ENCODE assay signal across 8 cellular contexts in genomic region chr16:73068546-73069401, GRCh38. TPM values are rescaled to one million over a fixed set of nuclear protein-coding genes. Genes with fewer than 3 reads are reported as not detected.
DNase-seq lines count a peak whose midpoint lies in the region; ATAC-seq and TF ChIP-seq lines count a peak whose summit lies in the region.

No MANE protein-coding gene starts in this region.

- peak overlapping the region; percentile 74 for H3K4me2 ChIP-seq in SK-N-SH

- H3K4me3 ChIP-seq in SK-N-SH (ENCODE audit: low read depth in 2 of 2, low read length in 1 of 2), result peak overlapping the region in 1 of 2 experiments; percentile 45; a peak in 2 of 4 replicates
- H3K4me3 ChIP-seq in cardiac muscle cell, result no peak overlapping the region
- H3K4me3 ChIP-seq in sigmoid colon, result no peak overlapping the region
- H3K4me3 ChIP-seq in CD8-positive, alpha-beta memory T cell (ENCODE audit: low read length), result no peak overlapping the region

- H3K27me3 ChIP-seq in SK-N-SH (ENCODE audit: insufficient read depth) (no peaks in the 10 kb centered on the region), cardiac muscle cell (peaks cover 64% of the 10 kb centered on the region), sigmoid colon (peaks cover 0 to 22% (median 0%) of the 10 kb centered on the region in 3 donors)
- H3K27me3 ChIP-seq in CD8-positive, alpha-beta memory T cell (ENCODE audit: insufficient read depth, low read length, poor library complexity, severe bottlenecking), result peaks cover 11% of the 10 kb centered on the region

- H3K36me3 ChIP-seq in SK-N-SH (replicated peaks in 1 of 2; ENCODE audit: control insufficient read depth in 1 of 2, insufficient read depth in 2 of 2, low read length in 1 of 2), result no peaks in the 10 kb centered on the region
- no peaks in the 10 kb centered on the region for H3K36me3 ChIP-seq in cardiac muscle cell
- no peaks in the 10 kb centered on the region for H3K36me3 ChIP-seq in sigmoid colon
- no peaks in the 10 kb centered on the region for H3K36me3 ChIP-seq in CD8-positive, alpha-beta memory T cell (ENCODE audit: insufficient read depth, low read length)

- intact Hi-C loops in sigmoid colon (cut with DNase I), result no loop called here

- no peaks in the 10 kb centered on the region for H4K20me1 ChIP-seq in SK-N-SH (ENCODE audit: insufficient read depth)

- H3K9me3 Mint-ChIP-seq in CD8-positive, alpha-beta memory T cell, result peaks cover 0 to 2% (median 0%) of the 10 kb centered on the region in 5 donors

- H3K9me3 ChIP-seq in SK-N-SH, result no peaks in the 10 kb centered on the region
- H3K9me3 ChIP-seq in cardiac muscle cell (ENCODE audit: low read depth), result no peaks in the 10 kb centered on the region
- H3K9me3 ChIP-seq in sigmoid colon, result no peaks in the 10 kb centered on the region
- H3K9me3 ChIP-seq in CD8-positive, alpha-beta memory T cell (ENCODE audit: low read length), result no peaks in the 10 kb centered on the region

- H3K9ac ChIP-seq in SK-N-SH, result peak overlapping the region; percentile 84

- CTCF ChIA-PET in SK-N-SH (lab: Yijun Ruan, JAX), result interaction anchor here (1.1 to 1.2 kb wide), 2 partner anchors 68 to 888 kb away, joined by 3 read pairs; no protein-coding TSS in a partner anchor
- CTCF ChIA-PET in CD8-positive, alpha-beta memory T cell (lab: Charles Lee), result no interaction called here

- H3K27me3 Mint-ChIP-seq in CD8-positive, alpha-beta memory T cell, result peaks cover 33% of the 10 kb centered on the region in 2 donors

- H3K27ac Mint-ChIP-seq in CD8-positive, alpha-beta memory T cell, result no peak overlapping the region

- no peak overlapping the region for H3K4me3 Mint-ChIP-seq in CD8-positive, alpha-beta memory T cell

- H3F3A ChIP-seq in SK-N-SH (replicated peaks; ENCODE audit: insufficient read depth), result peaks cover 31% of the 10 kb centered on the region

- TF ChIP-seq RAD21 in SK-N-SH (IDR thresholded peaks at IDR 0.05; ENCODE audit: low read length), result no peak

- no peaks in the 10 kb centered on the region for H3K36me3 Mint-ChIP-seq in CD8-positive, alpha-beta memory T cell

- DNase-seq in HS-5 (ENCODE audit: low read depth), result peak; percentile 72
- DNase-seq in SK-N-SH, result no peak
- DNase-seq in cardiac muscle cell (ENCODE audit: low read depth in 1 of 2, low spot score in 1 of 2), result peak; percentile 82 to 94
- peak; percentile 93 for DNase-seq in sigmoid colon
- DNase-seq in CD8-positive, alpha-beta memory T cell, result no peak

- H3K79me2 ChIP-seq in SK-N-SH (ENCODE audit: insufficient read depth), result no peaks in the 10 kb centered on the region

- TF ChIP-seq EP300 in SK-N-SH (IDR thresholded peaks at IDR 0.05; ENCODE audit: borderline replicate concordance in 1 of 2, low read depth in 1 of 2, low read length in 1 of 2), result peak in 1 of 2 experiments; percentile 47; a peak in 1 of 4 replicates
- peak in 1 of 4 donors; percentile 23 for TF ChIP-seq EP300 in sigmoid colon (IDR thresholded peaks at IDR 0.05)

- TF ChIP-seq POLR2A in sigmoid colon (IDR thresholded peaks at IDR 0.05), result peak in 1 of 2 donors; percentile 14

- no peak for ATAC-seq in GM21515 (IDR thresholded peaks at IDR 0.05; ENCODE audit: unreplicated experiment)
- no peak for ATAC-seq in HG02623 (IDR thresholded peaks at IDR 0.05; ENCODE audit: unreplicated experiment)
- no peak for ATAC-seq in HG03095 (IDR thresholded peaks at IDR 0.05; ENCODE audit: unreplicated experiment)

- peaks cover 0 to 4% (median 0%) of the 10 kb centered on the region in 3 donors for H3K4me1 Mint-ChIP-seq in CD8-positive, alpha-beta memory T cell

- 22% methylated on average over 6 of the region's 12 CpGs for WGBS in SK-N-SH (ENCODE audit: low lambda C conversion rate)
- 64 to 70% methylated on average over 12 of the region's 12 CpGs for WGBS in sigmoid colon, 2 donors

- H3K4me1 ChIP-seq in SK-N-SH (ENCODE audit: control insufficient read depth in 1 of 2, insufficient read depth in 2 of 2, low read depth in 1 of 2, low read length in 1 of 2), result peaks cover 23 to 35% of the 10 kb centered on the region in 2 experiments
- peaks cover 16% of the 10 kb centered on the region for H3K4me1 ChIP-seq in cardiac muscle cell (ENCODE audit: low read depth)
- peaks cover 0 to 63% (median 60%) of the 10 kb centered on the region in 4 donors for H3K4me1 ChIP-seq in sigmoid colon
- H3K4me1 ChIP-seq in CD8-positive, alpha-beta memory T cell (ENCODE audit: insufficient read depth, low read length), result no peaks in the 10 kb centered on the region

- POLR2A ChIA-PET in SK-N-SH (lab: Yijun Ruan, JAX), result no interaction called here
- POLR2A ChIA-PET in CD8-positive, alpha-beta memory T cell (lab: Charles Lee), result no interaction called here

- peak overlapping the region; percentile 80 to 100 for H3K27ac ChIP-seq in SK-N-SH (ENCODE audit: low read depth in 2 of 2, low read length in 1 of 2)
- no peak overlapping the region for H3K27ac ChIP-seq in cardiac muscle cell
- H3K27ac ChIP-seq in sigmoid colon, result peak overlapping the region; percentile 78 to 98 (median 89)
- H3K27ac ChIP-seq in CD8-positive, alpha-beta memory T cell (ENCODE audit: low read depth, low read length), result no peak overlapping the region

- TF ChIP-seq CTCF in SK-N-SH (IDR thresholded peaks at IDR 0.05) (no peak), cardiac muscle cell (IDR thresholded peaks at IDR 0.05; ENCODE audit: low read depth, low read length) (no peak), sigmoid colon (IDR thresholded peaks at IDR 0.05) (no peak)

- peak overlapping the region; percentile 48 for H2AFZ ChIP-seq in SK-N-SH (ENCODE audit: low read depth)

- no peaks in the 10 kb centered on the region for H3K9me2 ChIP-seq in SK-N-SH

TF ChIP-seq in SK-N-SH, 30 proteins besides CTCF, POLR2A, EP300 and RAD21 (continues in another document):
- TF ChIP-seq TCF12 (IDR thresholded peaks at IDR 0.05) (peak; percentile 54), USF1 (IDR thresholded peaks at IDR 0.05; ENCODE audit: borderline replicate concordance, low read depth) (peak; percentile 78), TEAD4 (IDR thresholded peaks at IDR 0.05; ENCODE audit: borderline replicate concordance, insufficient read depth) (0 out of 2 replicates have a peak, but pooled peaks have one; percentile 29), ELF1 (IDR thresholded peaks at IDR 0.05) (peak; percentile 61; the same call in 1 of the 2 replicates), GABPA (IDR thresholded peaks at IDR 0.05; ENCODE audit: low read depth) (peak; percentile 39; the same call in 1 of the 2 replicates), FOSL2 (IDR thresholded peaks at IDR 0.05; ENCODE audit: borderline replicate concordance, low read depth) (peak; percentile 64), POLR2AphosphoS5 (IDR thresholded peaks at IDR 0.05; ENCODE audit: low read depth, low read length) (peak; percentile 44; the same call in 1 of the 2 replicates), NFIC (IDR thresholded peaks at IDR 0.05; ENCODE audit: borderline replicate concordance) (0 out of 2 replicates have a peak, but pooled peaks have one; percentile 17), JUND (IDR thresholded peaks at IDR 0.05) (peak; percentile 73), REST (IDR thresholded peaks at IDR 0.05; ENCODE audit: low read depth, low read length) (no peak), YY1 (IDR thresholded peaks at IDR 0.05; ENCODE audit: low read depth) (no peak), PBX3 (IDR thresholded peaks at IDR 0.05) (peak; percentile 59)

RNA-seq across cellular contexts. Expression of gene ZFHX3, which starts 20.8 kb away (rescaled TPM):
- polyA plus RNA-seq in SK-N-SH (2012; rRNA removed) (1.9 and 2.0 TPM in 2 replicates), cardiac muscle cell (6.7 and 8.4 TPM in 2 replicates), sigmoid colon (1 to 10 TPM in 2 of 3 donors, under 1 TPM in 1; 0.69 to 4.3 (median 1.2) TPM)
- polyA plus RNA-seq in SK-N-SH (2012; cell fraction: cytosol; rRNA removed), result 1.9 and 2.0 TPM in 2 replicates
- 4.1 and 5.0 TPM in 2 replicates for polyA plus RNA-seq in SK-N-SH (2012; cell fraction: nucleus; rRNA removed)
- total RNA-seq in cardiac muscle cell (6.6 and 12.2 TPM in 2 replicates), sigmoid colon (10 to 100 TPM; 17.8 to 38.8 (median 19.1) TPM)
- under 1 TPM; 0.20 to 0.22 TPM for total RNA-seq in CD8-positive, alpha-beta memory T cell
- 0.13 TPM for polyA plus RNA-seq in CD8-positive, alpha-beta memory T cell

Comparison
In these comparisons a context has a peak if more than half of its experiments do, and no peak if none do; other contexts are left out.
1. DNase-seq: peak in HS-5 (single experiment), cardiac muscle cell (2 of 2) and sigmoid colon (single experiment); none in SK-N-SH (single experiment) and CD8-positive, alpha-beta memory T cell (0 of 5).
2. H3K27ac ChIP-seq: peak in SK-N-SH (2 of 2) and sigmoid colon (4 of 4); none in cardiac muscle cell (single experiment) and CD8-positive, alpha-beta memory T cell (single experiment).